20 cellular contexts compared by ENCODE assay signal in genomic region chr16:72983241-72983640, GRCh38.
"Had no signal": no experiment of that assay in that cellular context is flagged by ENCODE, and none has a peak within 500 bp of the region (broad histone marks: within the 10 kb centered on the region; RNA-seq: fewer than 3 reads in every experiment).

No MANE protein-coding gene starts in this region.

- H3K4me3 ChIP-seq: esophagus muscularis mucosa, gastroesophageal sphincter, lung, suprapubic skin, thyroid gland, upper lobe of left lung, uterus had no signal

- H3K27ac ChIP-seq: epithelial cell of prostate, suprapubic skin, thyroid gland, uterus had no signal

- ATAC-seq: effector memory CD8-positive, alpha-beta T cell; gastroesophageal sphincter; left cardiac atrium; left ventricle myocardium superior; naive thymus-derived CD4-positive, alpha-beta T cell; stimulated activated effector memory CD8-positive, alpha-beta T cell treated with anti-CD3 and anti-CD28 coated beads, Interleukin-12 subunit alpha, Interleukin-12 subunit beta, amount 100 ng/mL, for 72 hours; stimulated activated naive CD8-positive, alpha-beta T cell treated with anti-CD3 and anti-CD28 coated beads, Interleukin-15, Interleukin-2, amounts not matched to agents 100 U/mL and 50 U/mL, for 24 hours had no signal

- H3K36me3 ChIP-seq: esophagus muscularis mucosa, gastroesophageal sphincter, suprapubic skin, thyroid gland, upper lobe of left lung, uterus had no signal

- H3K27me3 ChIP-seq: esophagus muscularis mucosa, gastroesophageal sphincter, suprapubic skin, thyroid gland, upper lobe of left lung, uterus had no signal

- H3K9me3 ChIP-seq: esophagus muscularis mucosa, gastroesophageal sphincter, suprapubic skin, thyroid gland, upper lobe of left lung, uterus had no signal

- DNase-seq: effector memory CD8-positive, alpha-beta T cell; glutamatergic neuron; immature natural killer cell; left cardiac atrium; left ventricle myocardium superior; mesendoderm; naive thymus-derived CD4-positive, alpha-beta T cell; occipital lobe; stimulated activated CD4-positive, alpha-beta T cell treated with anti-CD3 and anti-CD28 coated beads, Interleukin-4, amount 100 ng/mL, for 1 hour; stimulated activated CD8-positive, alpha-beta memory T cell treated with anti-CD3 and anti-CD28 coated beads, Interleukin-4, amount 100 ng/mL, for 48 hours; stimulated activated naive CD8-positive, alpha-beta T cell treated with anti-CD3 and anti-CD28 coated beads, Interleukin-15, Interleukin-2, amounts not matched to agents 100 U/mL and 50 U/mL, for 24 hours; upper lobe of left lung; uterus had no signal
